Comparison of ENCODE assay signal across 26 cellular contexts in the genomic region with DNA sequence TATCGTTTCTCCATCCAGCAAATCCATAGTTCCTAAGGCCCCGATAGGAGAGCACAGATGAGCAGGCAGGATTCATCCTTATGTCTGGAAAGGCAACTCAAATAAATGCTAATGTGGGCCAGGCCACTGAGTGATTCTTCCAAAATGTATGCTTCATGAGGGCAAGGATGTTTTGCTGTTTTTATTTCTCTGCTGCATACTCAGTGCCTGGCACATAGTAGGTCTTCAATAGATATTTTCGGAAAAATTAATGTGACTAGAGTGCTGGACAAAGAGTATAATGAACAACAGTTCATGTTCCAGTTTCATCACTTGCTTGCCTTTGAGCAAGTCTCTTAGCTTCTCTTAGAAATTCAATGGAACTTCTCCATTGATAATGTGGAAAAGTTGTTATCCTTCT.
"Had no signal": no experiment of that assay in that cellular context is flagged by ENCODE, and none has a peak within 500 bp of the region (broad histone marks: within the 10 kb centered on the region; RNA-seq: fewer than 3 reads in every experiment).

No MANE protein-coding gene starts in this region.

- H3K36me3 ChIP-seq: stomach, suprapubic skin, thoracic aorta, thyroid gland, tibial artery, tibial nerve, transverse colon, upper lobe of left lung, upper lobe of right lung, uterus, vagina had no signal

- H3K4me3 ChIP-seq: stomach, suprapubic skin, testis, thoracic aorta, thyroid gland, tibial artery, tibial nerve, transverse colon, upper lobe of left lung, upper lobe of right lung, uterus, vagina had no signal

- ATAC-seq: stimulated activated effector memory CD8-positive, alpha-beta T cell treated with anti-CD3 and anti-CD28 coated beads, Interleukin-12 subunit alpha, Interleukin-12 subunit beta, amount 100 ng/mL, for 72 hours; stimulated activated memory B cell treated with anti-CD40 and anti-IgM and Interleukin-4, amounts not matched to agents 10 μg/mL and 1 μg/mL and 100 μg/mL, for 72 hours; stimulated activated naive B cell treated with anti-CD40 and anti-IgM and Interleukin-4, amounts not matched to agents 10 μg/mL and 1 μg/mL and 100 μg/mL, for 72 hours; stimulated activated naive CD8-positive, alpha-beta T cell treated with anti-CD3 and anti-CD28 coated beads, Interleukin-15, amount 100 ng/mL, for 72 hours; stimulated activated naive CD8-positive, alpha-beta T cell treated with anti-CD3 and anti-CD28 coated beads, Interleukin-15, Interleukin-2, amounts not matched to agents 100 U/mL and 50 U/mL, for 24 hours; upper lobe of right lung had no signal

- H3K9me3 ChIP-seq: suprapubic skin, testis, thoracic aorta, thyroid gland, transverse colon, upper lobe of left lung, upper lobe of right lung, uterus, vagina had no signal

- DNase-seq: stimulated activated CD4-positive, alpha-beta T cell treated with anti-CD3 and anti-CD28 coated beads, Interleukin-2, amount 100 ng/mL, for 48 hours; stimulated activated CD4-positive, alpha-beta T cell treated with anti-CD3 and anti-CD28 coated beads, Interleukin-4, amount 100 ng/mL, for 1 hour; stimulated activated CD4-positive, alpha-beta T cell treated with anti-CD3 and anti-CD28 coated beads, Interleukin-4, amount 100 ng/mL, for 24 hours; stimulated activated CD4-positive, alpha-beta T cell treated with anti-CD3 and anti-CD28 coated beads, Interleukin-4, amount 100 ng/mL, for 4 hours; stimulated activated CD8-positive, alpha-beta memory T cell treated with anti-CD3 and anti-CD28 coated beads, Interleukin-4, amount 100 ng/mL, for 48 hours; stimulated activated naive B cell treated with anti-CD40 and anti-IgM and Interleukin-4, amounts not matched to agents 10 μg/mL and 1 μg/mL and 100 μg/mL, for 72 hours; stimulated activated naive CD4-positive, alpha-beta T cell; stimulated activated naive CD4-positive, alpha-beta T cell treated with Interleukin-2 at 50 U/mL for 16 hours; stimulated activated naive CD8-positive, alpha-beta T cell treated with anti-CD3 and anti-CD28 coated beads, Interleukin-15, amount 100 ng/mL, for 72 hours; stimulated activated naive CD8-positive, alpha-beta T cell treated with anti-CD3 and anti-CD28 coated beads, Interleukin-15, Interleukin-2, amounts not matched to agents 100 U/mL and 50 U/mL, for 24 hours; stomach; substantia nigra; testis; thyroid gland; tibial artery; transverse colon; trophoblast cell; upper lobe of left lung; upper lobe of right lung; uterus had no signal

- H3K27me3 ChIP-seq: stomach, suprapubic skin, testis, thyroid gland, tibial artery, tibial nerve, transverse colon, upper lobe of left lung, upper lobe of right lung, uterus, vagina had no signal

- H3K4me1 ChIP-seq: stomach, testis, thyroid gland, tibial artery, tibial nerve, transverse colon, upper lobe of left lung, upper lobe of right lung, uterus had no signal

- H3K27ac ChIP-seq: stomach, suprapubic skin, testis, thoracic aorta, thyroid gland, tibial artery, tibial nerve, transverse colon, upper lobe of left lung, upper lobe of right lung, uterus, vagina had no signal
